In genomic region chr10:6912021-6912420, GRCh38 we compare ENCODE assay signal across 1 cellular context.
TF ChIP-seq lines count a peak whose summit lies in the region.

No MANE protein-coding gene starts in this region.

TF ChIP-seq in GM12878, 131 proteins besides CTCF, POLR2A, EP300 and RAD21:
- TF ChIP-seq KLF5 (IDR thresholded peaks at IDR 0.05; ENCODE audit: partially characterized antibody) (no peak), ZNF24 (IDR thresholded peaks at IDR 0.05) (no peak), CHD1 (IDR thresholded peaks at IDR 0.05; ENCODE audit: low read depth, low read length) (no peak), MTA2 (IDR thresholded peaks at IDR 0.05; ENCODE audit: low read depth) (no peak), NFXL1 (IDR thresholded peaks at IDR 0.05; ENCODE audit: borderline replicate concordance) (no peak), CEBPB (IDR thresholded peaks at IDR 0.05; ENCODE audit: borderline replicate concordance in 1 of 2, low read depth in 2 of 2, low read length in 2 of 2) (no peak), BCLAF1 (IDR thresholded peaks at IDR 0.05) (no peak), ZNF592 (IDR thresholded peaks at IDR 0.05) (no peak), NFYA (IDR thresholded peaks at IDR 0.05; ENCODE audit: borderline replicate concordance, low read depth, low read length) (no peak), BMI1 (IDR thresholded peaks at IDR 0.05; ENCODE audit: borderline replicate concordance) (no peak), ZBTB11 (CRISPR knock-in tag; IDR thresholded peaks at IDR 0.05) (no peak)
